In genomic region chr17:55430531-55431228, GRCh38 we compare ENCODE assay signal across 15 cellular contexts. TPM values are rescaled to one million over a fixed set of nuclear protein-coding genes. Genes with fewer than 3 reads are reported as not detected.
DNase-seq lines count a peak whose midpoint lies in the region; ATAC-seq and TF ChIP-seq lines count a peak whose summit lies in the region.
"Had no signal": no experiment of that assay in that cellular context is flagged by ENCODE, and none has a peak within 500 bp of the region (broad histone marks: within the 10 kb centered on the region; RNA-seq: fewer than 3 reads in every experiment).

No MANE protein-coding gene starts in this region.

- H3K4me1 ChIP-seq in GM23338 (ENCODE audit: insufficient read depth) = no peaks in the 10 kb centered on the region; the same call in 1 of the 2 replicates
- peaks cover 45% of the 10 kb centered on the region for H3K4me1 ChIP-seq in PC-9 (replicated peaks; ENCODE audit: insufficient read depth)
- H3K4me1 ChIP-seq in heart right ventricle = peaks cover 0 to 37% (median 7%) of the 10 kb centered on the region in 9 donors

- H3K4me3 Mint-ChIP-seq in GM23338 = no peak overlapping the region
- H3K4me3 Mint-ChIP-seq: IgD-negative memory B cell; memory B cell; T-helper 1 cell treated with Interleukin-12 subunit alpha and Interleukin-12 subunit beta and Interleukin-4 antibody, amounts not matched to agents 30 μg/mL and 1 μg/mL, for 36 hours had no signal

- no peaks in the 10 kb centered on the region for H3K27me3 ChIP-seq in GM23338 (ENCODE audit: insufficient read depth)
- no peaks in the 10 kb centered on the region for H3K27me3 ChIP-seq in PC-9 (ENCODE audit: insufficient read depth, low read depth)
- peaks cover 0 to 4% (median 0%) of the 10 kb centered on the region in 7 donors for H3K27me3 ChIP-seq in heart right ventricle
- H3K27me3 ChIP-seq: hepatocyte had no signal

- POLR2A ChIA-PET in PC-9 (lab: Charles Lee; ENCODE audit: unreplicated experiment) = no interaction called here

- H3K36me3 ChIP-seq in GM23338 (ENCODE audit: insufficient read depth) (no peaks in the 10 kb centered on the region), PC-9 (ENCODE audit: low read depth) (no peaks in the 10 kb centered on the region), heart right ventricle (no peaks in the 10 kb centered on the region)
- H3K36me3 ChIP-seq: stomach had no signal

- no TSS peak for BruUV-seq in PC-9 (replicated peaks; lab: Mats Ljungman, UMichigan)

- H4K20me1 ChIP-seq in GM23338 (replicated peaks; ENCODE audit: insufficient read depth) (no peaks in the 10 kb centered on the region), PC-9 (ENCODE audit: insufficient read depth) (no peaks in the 10 kb centered on the region)

- H3K79me2 ChIP-seq in GM23338 (replicated peaks; ENCODE audit: insufficient read depth) = no peaks in the 10 kb centered on the region
- H3K79me2 ChIP-seq in PC-9 (ENCODE audit: low read depth) = no peaks in the 10 kb centered on the region
- H3K79me2 ChIP-seq: hepatocyte had no signal

- ATAC-seq in GM23338 (no peak), heart right ventricle (peak; percentile 85 to 92 (median 88))

- intact Hi-C loops in PC-9 (cut with micrococcal nuclease; ENCODE audit: unreplicated experiment) (no loop called here), heart right ventricle (cut with DNase I) (no loop called here)

- DNase-seq in GM23338 (ENCODE audit: low spot score) = no peak
- no peak for DNase-seq in PC-9
- DNase-seq in heart right ventricle = no peak
- peak; percentile 45 for DNase-seq in retina
- DNase-seq in NCI-H526 (lab: John Stamatoyannopoulos, UW) = no peak
- no peak for DNase-seq in SKM-1 (lab: John Stamatoyannopoulos, UW; ENCODE audit: unreplicated experiment)
- no peak for DNase-seq in caudate nucleus (lab: John Stamatoyannopoulos, UW)
- DNase-seq: activated CD4-positive, alpha-beta T cell treated with anti-CD3 and anti-CD28 coated beads, Interleukin-2, amount 50 U/mL, for 4 hours; activated gamma-delta T cell; NCI-H1694; stomach had no signal

- no peaks in the 10 kb centered on the region for H3F3A ChIP-seq in GM23338 (replicated peaks; ENCODE audit: low read depth)
- peaks cover 35% of the 10 kb centered on the region for H3F3A ChIP-seq in PC-9 (ENCODE audit: insufficient read depth, low read depth)

- no peaks in the 10 kb centered on the region for H3K36me3 Mint-ChIP-seq in GM23338 (ENCODE audit: low read depth)
- H3K36me3 Mint-ChIP-seq: IgD-negative memory B cell, memory B cell had no signal

- H3K4me3 ChIP-seq in GM23338 (no peak overlapping the region), PC-9 (no peak overlapping the region), heart right ventricle (no peak overlapping the region)
- H3K4me3 ChIP-seq: hepatocyte, stomach had no signal

- no peaks in the 10 kb centered on the region; the same call in 2 of the 3 replicates for H3K9me3 Mint-ChIP-seq in GM23338
- H3K9me3 Mint-ChIP-seq: IgD-negative memory B cell; memory B cell; T-helper 1 cell treated with Interleukin-12 subunit alpha and Interleukin-12 subunit beta and Interleukin-4 antibody, amounts not matched to agents 30 μg/mL and 1 μg/mL, for 36 hours had no signal

- H3K27ac Mint-ChIP-seq in GM23338 = no peak overlapping the region
- H3K27ac Mint-ChIP-seq: IgD-negative memory B cell; memory B cell; T-helper 1 cell treated with Interleukin-12 subunit alpha and Interleukin-12 subunit beta and Interleukin-4 antibody, amounts not matched to agents 30 μg/mL and 1 μg/mL, for 36 hours had no signal

- H3K4me2 ChIP-seq in GM23338 (no peak overlapping the region), PC-9 (peak overlapping the region; percentile 6; the same call in 1 of the 2 replicates)
- H3K4me2 ChIP-seq: hepatocyte had no signal

- WGBS in heart right ventricle, 2 donors = 31 to 34% methylated on average over 4 of the region's 4 CpGs

- no peaks in the 10 kb centered on the region for H3K27me3 Mint-ChIP-seq in GM23338 (ENCODE audit: insufficient read depth, low read depth, poor library complexity)

- H3K4me1 Mint-ChIP-seq in GM23338 = 0 out of 3 replicates have a peak, but pooled peaks cover 5% of the 10 kb centered on the region

- H3K9me3 ChIP-seq in PC-9 (ENCODE audit: insufficient read depth, low read depth) (no peaks in the 10 kb centered on the region), heart right ventricle (no peaks in the 10 kb centered on the region)
- H3K9me3 ChIP-seq: stomach had no signal

- H3K27ac ChIP-seq in GM23338 (ENCODE audit: low read depth) (no peak overlapping the region; the same call in 1 of the 2 replicates), PC-9 (no peak overlapping the region), heart right ventricle (peak overlapping the region in 9 of 10 donors; percentile 14 to 80 (median 57)), caudate nucleus (ENCODE audit: low read depth, low read length) (no peak overlapping the region)
- H3K27ac ChIP-seq: hepatocyte, stomach had no signal

- H3K9me2 ChIP-seq in GM23338 (ENCODE audit: insufficient read depth) = no peaks in the 10 kb centered on the region
- no peaks in the 10 kb centered on the region for H3K9me2 ChIP-seq in PC-9 (ENCODE audit: insufficient read depth)

- H2AFZ ChIP-seq in GM23338 = peak overlapping the region; percentile 15; the same call in 1 of the 2 replicates
- H2AFZ ChIP-seq in PC-9 = no peak overlapping the region
- H2AFZ ChIP-seq: hepatocyte had no signal

- CTCF ChIA-PET in PC-9 (lab: Charles Lee) = no interaction called here

- no peak for TF ChIP-seq CTCF in GM23338 (conservative IDR thresholded peaks at IDR 0.05; ENCODE audit: low read depth in 2 of 2)
- TF ChIP-seq CTCF in PC-9 (conservative IDR thresholded peaks at IDR 0.05) = no peak
- TF ChIP-seq CTCF in heart right ventricle (IDR thresholded peaks at IDR 0.05) = no peak

TF ChIP-seq in GM23338, 12 proteins besides CTCF, POLR2A, EP300 and RAD21 (continues in another document):
- no peak for TF ChIP-seq ZNF114 (CRISPR knock-in tag; IDR thresholded peaks at IDR 0.05)
- no peak for TF ChIP-seq STAT1 (IDR thresholded peaks at IDR 0.05; ENCODE audit: unreplicated experiment)
- TF ChIP-seq, protein P1, sequence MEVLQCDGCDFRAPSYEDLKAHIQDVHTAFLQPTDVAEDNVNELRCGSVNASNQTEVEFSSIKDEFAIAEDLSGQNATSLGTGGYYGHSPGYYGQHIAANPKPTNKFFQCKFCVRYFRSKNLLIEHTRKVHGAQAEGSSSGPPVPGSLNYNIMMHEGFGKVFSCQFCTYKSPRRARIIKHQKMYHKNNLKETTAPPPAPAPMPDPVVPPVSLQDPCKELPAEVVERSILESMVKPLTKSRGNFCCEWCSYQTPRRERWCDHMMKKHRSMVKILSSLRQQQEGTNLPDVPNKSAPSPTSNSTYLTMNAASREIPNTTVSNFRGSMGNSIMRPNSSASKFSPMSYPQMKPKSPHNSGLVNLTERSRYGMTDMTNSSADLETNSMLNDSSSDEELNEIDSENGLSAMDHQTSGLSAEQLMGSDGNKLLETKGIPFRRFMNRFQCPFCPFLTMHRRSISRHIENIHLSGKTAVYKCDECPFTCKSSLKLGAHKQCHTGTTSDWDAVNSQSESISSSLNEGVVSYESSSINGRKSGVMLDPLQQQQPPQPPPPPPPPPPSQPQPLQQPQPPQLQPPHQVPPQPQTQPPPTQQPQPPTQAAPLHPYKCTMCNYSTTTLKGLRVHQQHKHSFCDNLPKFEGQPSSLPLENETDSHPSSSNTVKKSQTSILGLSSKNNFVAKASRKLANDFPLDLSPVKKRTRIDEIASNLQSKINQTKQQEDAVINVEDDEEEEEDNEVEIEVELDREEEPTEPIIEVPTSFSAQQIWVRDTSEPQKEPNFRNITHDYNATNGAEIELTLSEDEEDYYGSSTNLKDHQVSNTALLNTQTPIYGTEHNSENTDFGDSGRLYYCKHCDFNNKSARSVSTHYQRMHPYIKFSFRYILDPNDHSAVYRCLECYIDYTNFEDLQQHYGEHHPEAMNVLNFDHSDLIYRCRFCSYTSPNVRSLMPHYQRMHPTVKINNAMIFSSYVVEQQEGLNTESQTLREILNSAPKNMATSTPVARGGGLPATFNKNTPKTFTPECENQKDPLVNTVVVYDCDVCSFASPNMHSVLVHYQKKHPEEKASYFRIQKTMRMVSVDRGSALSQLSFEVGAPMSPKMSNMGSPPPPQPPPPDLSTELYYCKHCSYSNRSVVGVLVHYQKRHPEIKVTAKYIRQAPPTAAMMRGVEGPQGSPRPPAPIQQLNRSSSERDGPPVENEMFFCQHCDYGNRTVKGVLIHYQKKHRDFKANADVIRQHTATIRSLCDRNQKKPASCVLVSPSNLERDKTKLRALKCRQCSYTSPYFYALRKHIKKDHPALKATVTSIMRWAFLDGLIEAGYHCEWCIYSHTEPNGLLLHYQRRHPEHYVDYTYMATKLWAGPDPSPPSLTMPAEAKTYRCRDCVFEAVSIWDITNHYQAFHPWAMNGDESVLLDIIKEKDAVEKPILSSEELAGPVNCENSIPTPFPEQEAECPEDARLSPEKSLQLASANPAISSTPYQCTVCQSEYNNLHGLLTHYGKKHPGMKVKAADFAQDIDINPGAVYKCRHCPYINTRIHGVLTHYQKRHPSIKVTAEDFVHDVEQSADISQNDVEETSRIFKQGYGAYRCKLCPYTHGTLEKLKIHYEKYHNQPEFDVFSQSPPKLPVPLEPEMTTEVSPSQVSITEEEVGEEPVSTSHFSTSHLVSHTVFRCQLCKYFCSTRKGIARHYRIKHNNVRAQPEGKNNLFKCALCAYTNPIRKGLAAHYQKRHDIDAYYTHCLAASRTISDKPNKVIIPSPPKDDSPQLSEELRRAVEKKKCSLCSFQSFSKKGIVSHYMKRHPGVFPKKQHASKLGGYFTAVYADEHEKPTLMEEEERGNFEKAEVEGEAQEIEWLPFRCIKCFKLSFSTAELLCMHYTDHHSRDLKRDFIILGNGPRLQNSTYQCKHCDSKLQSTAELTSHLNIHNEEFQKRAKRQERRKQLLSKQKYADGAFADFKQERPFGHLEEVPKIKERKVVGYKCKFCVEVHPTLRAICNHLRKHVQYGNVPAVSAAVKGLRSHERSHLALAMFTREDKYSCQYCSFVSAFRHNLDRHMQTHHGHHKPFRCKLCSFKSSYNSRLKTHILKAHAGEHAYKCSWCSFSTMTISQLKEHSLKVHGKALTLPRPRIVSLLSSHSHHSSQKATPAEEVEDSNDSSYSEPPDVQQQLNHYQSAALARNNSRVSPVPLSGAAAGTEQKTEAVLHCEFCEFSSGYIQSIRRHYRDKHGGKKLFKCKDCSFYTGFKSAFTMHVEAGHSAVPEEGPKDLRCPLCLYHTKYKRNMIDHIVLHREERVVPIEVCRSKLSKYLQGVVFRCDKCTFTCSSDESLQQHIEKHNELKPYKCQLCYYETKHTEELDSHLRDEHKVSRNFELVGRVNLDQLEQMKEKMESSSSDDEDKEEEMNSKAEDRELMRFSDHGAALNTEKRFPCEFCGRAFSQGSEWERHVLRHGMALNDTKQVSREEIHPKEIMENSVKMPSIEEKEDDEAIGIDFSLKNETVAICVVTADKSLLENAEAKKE (CRISPR knock-in tag; IDR thresholded peaks at IDR 0.05) = no peak
- TF ChIP-seq EZH2phosphoT487 (IDR thresholded peaks at IDR 0.05; ENCODE audit: unreplicated experiment) = no peak
- no peak for TF ChIP-seq NANOG (IDR thresholded peaks at IDR 0.05; ENCODE audit: borderline replicate concordance)

RNA-seq across cellular contexts. Expression of gene MMD, which starts 9.0 kb away (rescaled TPM):
- 47.0 and 54.8 TPM in 2 replicates for total RNA-seq in GM23338 (2014; rRNA removed; shearing (Covaris generic))
- 40.0 and 46.4 TPM in 2 replicates for polyA plus RNA-seq in GM23338 (2016; fragmentation: Nextera tagmentation; extraction: Ambion mirVana)
- total RNA-seq in PC-9 (2021) = 7.2 and 9.9 TPM in 2 replicates
- total RNA-seq in heart right ventricle = 10 to 100 TPM in 6 of 10 donors, 1 to 10 TPM in 4; 6.7 to 20.8 (median 11.4) TPM
- polyA plus RNA-seq in heart right ventricle = 1 to 10 TPM; 6.4 to 9.7 TPM

Comparison
In these comparisons a context has a peak if more than half of its experiments do, and no peak if none do; other contexts are left out.
1. H3K27ac ChIP-seq: peak in heart right ventricle (9 of 10); none in GM23338 (single experiment), PC-9 (single experiment) and caudate nucleus (single experiment).